In the genomic region with DNA sequence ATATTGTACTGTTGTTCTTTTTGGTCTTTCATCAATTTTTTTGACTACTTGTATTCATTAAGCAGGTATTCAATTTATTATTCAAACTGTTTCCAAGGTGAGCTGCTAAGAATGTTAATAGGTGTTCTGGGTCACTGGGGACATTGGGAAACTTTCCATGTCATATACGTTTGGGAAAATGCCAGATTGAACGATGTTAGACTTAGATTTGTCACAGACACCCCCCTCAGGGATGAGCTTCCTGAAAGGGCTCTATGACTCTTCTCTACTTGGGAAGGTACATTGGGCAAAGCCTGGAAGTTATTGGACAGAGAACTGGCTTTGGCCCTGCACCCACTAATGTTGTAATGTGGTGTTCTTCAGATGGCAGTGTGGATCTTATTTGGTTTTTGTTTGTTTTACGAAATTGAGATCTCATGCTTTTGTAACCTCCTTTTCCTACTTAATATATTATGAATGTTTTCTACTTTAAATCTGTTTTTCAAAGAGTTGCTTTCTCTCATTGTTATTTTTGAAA, we compare ENCODE assay signal across 31 cellular contexts. TPM values are rescaled to one million over a fixed set of nuclear protein-coding genes. Genes with fewer than 3 reads are reported as not detected.
DNase-seq lines count a peak whose midpoint lies in the region; ATAC-seq lines count a peak whose summit lies in the region.
"Had no signal": no experiment of that assay in that cellular context is flagged by ENCODE, and none has a peak within 500 bp of the region (broad histone marks: within the 10 kb centered on the region; RNA-seq: fewer than 3 reads in every experiment).

No MANE protein-coding gene starts in this region.

- no peaks in the 10 kb centered on the region for H3K27me3 Mint-ChIP-seq in activated CD4-positive, alpha-beta T cell treated with anti-CD3 and anti-CD28 coated beads, Interleukin-2, amount 10 ng/mL, durations not matched to agents 24 days and 14 days
- H3K27me3 Mint-ChIP-seq: CD4-positive, CD25-positive, alpha-beta regulatory T cell; progenitor cell of endocrine pancreas; stimulated activated naive B cell treated with anti-CD40 and anti-IgM and Interleukin-4, amounts not matched to agents 10 μg/mL and 1 μg/mL and 100 μg/mL, for 72 hours had no signal

- H3K36me3 Mint-ChIP-seq in activated CD4-positive, alpha-beta T cell treated with anti-CD3 and anti-CD28 coated beads, Interleukin-2, amount 10 ng/mL, durations not matched to agents 24 days and 14 days (ENCODE audit: low read depth) = no peaks in the 10 kb centered on the region
- H3K36me3 Mint-ChIP-seq: activated naive CD4-positive, alpha-beta T cell treated with anti-CD3 and anti-CD28 coated beads, Interleukin-2, amount 50 U/mL, for 72 hours; CD4-positive, CD25-positive, alpha-beta regulatory T cell; mesothelial cell of epicardium; stimulated activated naive B cell treated with anti-CD40 and anti-IgM and Interleukin-4, amounts not matched to agents 10 μg/mL and 1 μg/mL and 100 μg/mL, for 72 hours had no signal

- DNase-seq in DMS 273 (lab: John Stamatoyannopoulos, UW; ENCODE audit: unreplicated experiment) (peak; percentile 6), DMS 273 treated with DMSO at 0.1 percent for 48 hours (lab: John Stamatoyannopoulos, UW) (no peak), NCI-H69 (lab: John Stamatoyannopoulos, UW) (peak; percentile 75), fibroblast of gingiva (ENCODE audit: low read depth) (peak; percentile 89), renal cortical epithelial cell (ENCODE audit: low read depth) (peak; percentile 55), foreskin melanocyte (no peak)
- DNase-seq in activated CD4-positive, alpha-beta T cell treated with anti-CD3 and anti-CD28 coated beads, Interleukin-2, amount 10 ng/mL, durations not matched to agents 24 days and 14 days = no peak
- DNase-seq: activated CD8-positive, alpha-beta memory T cell treated with anti-CD3 and anti-CD28 coated beads for 24 hours; activated effector memory CD4-positive, alpha-beta T cell treated with Interleukin-2 at 50 U/mL for 16 hours; AML-193; Calu3; CD4-positive, CD25-positive, alpha-beta regulatory T cell; DND-41; GF-D8; head of caudate nucleus; islet precursor cell; NCI-H1417; NCI-H2029 treated with DMSO at 0.1 percent for 48 hours; NCI-H524 treated with DMSO at 0.1 percent for 48 hours; PC-9; SHP77; stimulated activated CD4-positive, alpha-beta T cell treated with anti-CD3 and anti-CD28 coated beads, Interleukin-15, amount 100 ng/mL, for 24 hours; stimulated activated naive B cell treated with anti-CD40 and anti-IgM and Interleukin-4, amounts not matched to agents 10 μg/mL and 1 μg/mL and 100 μg/mL, for 72 hours; T-helper 2 cell; upper lobe of right lung had no signal

- H3K27ac Mint-ChIP-seq in activated CD4-positive, alpha-beta T cell treated with anti-CD3 and anti-CD28 coated beads, Interleukin-2, amount 10 ng/mL, durations not matched to agents 24 days and 14 days = no peak overlapping the region
- H3K27ac Mint-ChIP-seq: activated naive CD4-positive, alpha-beta T cell treated with anti-CD3 and anti-CD28 coated beads, Interleukin-2, amount 50 U/mL, for 72 hours; CD4-positive, CD25-positive, alpha-beta regulatory T cell; GM23338; mesothelial cell of epicardium; progenitor cell of endocrine pancreas; stimulated activated naive B cell treated with anti-CD40 and anti-IgM and Interleukin-4, amounts not matched to agents 10 μg/mL and 1 μg/mL and 100 μg/mL, for 72 hours had no signal

- no peak for ATAC-seq in HG02938 (IDR thresholded peaks at IDR 0.05; ENCODE audit: unreplicated experiment)
- ATAC-seq: activated naive CD4-positive, alpha-beta T cell treated with anti-CD3 and anti-CD28 coated beads, Interleukin-2, amount 50 U/mL, for 72 hours; GM23338; K562; stimulated activated naive B cell treated with anti-CD40 and anti-IgM and Interleukin-4, amounts not matched to agents 10 μg/mL and 1 μg/mL and 100 μg/mL, for 72 hours; upper lobe of right lung had no signal

- no peaks in the 10 kb centered on the region for H3K4me1 Mint-ChIP-seq in activated CD4-positive, alpha-beta T cell treated with anti-CD3 and anti-CD28 coated beads, Interleukin-2, amount 10 ng/mL, durations not matched to agents 24 days and 14 days
- H3K4me1 Mint-ChIP-seq: CD4-positive, CD25-positive, alpha-beta regulatory T cell; stimulated activated naive B cell treated with anti-CD40 and anti-IgM and Interleukin-4, amounts not matched to agents 10 μg/mL and 1 μg/mL and 100 μg/mL, for 72 hours had no signal

- no peak overlapping the region for H3K4me3 Mint-ChIP-seq in activated CD4-positive, alpha-beta T cell treated with anti-CD3 and anti-CD28 coated beads, Interleukin-2, amount 10 ng/mL, durations not matched to agents 24 days and 14 days
- H3K4me3 Mint-ChIP-seq: CD4-positive, CD25-positive, alpha-beta regulatory T cell; GM23338; mesothelial cell of epicardium; stimulated activated naive B cell treated with anti-CD40 and anti-IgM and Interleukin-4, amounts not matched to agents 10 μg/mL and 1 μg/mL and 100 μg/mL, for 72 hours had no signal

- intact Hi-C loops in activated CD4-positive, alpha-beta T cell treated with anti-CD3 and anti-CD28 coated beads, Interleukin-2, amount 10 ng/mL, durations not matched to agents 24 days and 14 days (cut with micrococcal nuclease) = no loop called here

- no peaks in the 10 kb centered on the region for H3K9me3 Mint-ChIP-seq in activated CD4-positive, alpha-beta T cell treated with anti-CD3 and anti-CD28 coated beads, Interleukin-2, amount 10 ng/mL, durations not matched to agents 24 days and 14 days
- H3K9me3 Mint-ChIP-seq: activated naive CD4-positive, alpha-beta T cell treated with anti-CD3 and anti-CD28 coated beads, Interleukin-2, amount 50 U/mL, for 72 hours; GM23338; mesothelial cell of epicardium; stimulated activated naive B cell treated with anti-CD40 and anti-IgM and Interleukin-4, amounts not matched to agents 10 μg/mL and 1 μg/mL and 100 μg/mL, for 72 hours had no signal

RNA-seq across cellular contexts. Expression of a gene that starts 42.1 kb away (rescaled TPM):
- 159 and 549 TPM in 2 replicates for total RNA-seq in renal cortical epithelial cell
- total RNA-seq in activated CD4-positive, alpha-beta T cell treated with anti-CD3 and anti-CD28 coated beads, Interleukin-2, amount 10 ng/mL, durations not matched to agents 24 days and 14 days = not detected in 2 replicates
- total RNA-seq: activated naive CD4-positive, alpha-beta T cell treated with anti-CD3 and anti-CD28 coated beads, Interleukin-2, amount 50 U/mL, for 72 hours had no signal

Comparison
In these comparisons a context has a peak if more than half of its experiments do, and no peak if none do; other contexts are left out.
1. DNase-seq: peak in DMS 273 (single experiment), NCI-H69 (single experiment), fibroblast of gingiva (single experiment) and renal cortical epithelial cell (single experiment); none in DMS 273 treated with DMSO at 0.1 percent for 48 hours (single experiment), activated CD4-positive, alpha-beta T cell treated with anti-CD3 and anti-CD28 coated beads, Interleukin-2, amount 10 ng/mL, durations not matched to agents 24 days and 14 days (single experiment) and foreskin melanocyte (single experiment).
2. RNA of a gene that starts 42.1 kb away (total RNA-seq): 159 to 549 TPM in renal cortical epithelial cell; not detected in activated CD4-positive, alpha-beta T cell treated with anti-CD3 and anti-CD28 coated beads, Interleukin-2, amount 10 ng/mL, durations not matched to agents 24 days and 14 days; every median in the first group is over 100 times any median in the second.